1 cellular context compared by ENCODE assay signal in genomic region chr1:111414756-111415155, GRCh38.
TF ChIP-seq lines count a peak whose summit lies in the region.

No MANE protein-coding gene starts in this region.

TF ChIP-seq in HepG2, 621 proteins besides CTCF, POLR2A, EP300 and RAD21 (continues in another document):
- TF ChIP-seq NFIC (IDR thresholded peaks at IDR 0.05; ENCODE audit: low read length) (no peak), MTERF4 (CRISPR knock-in tag; IDR thresholded peaks at IDR 0.05) (no peak), GLMP (CRISPR knock-in tag; IDR thresholded peaks at IDR 0.05; ENCODE audit: borderline replicate concordance) (no peak), HNF4G (IDR thresholded peaks at IDR 0.05; ENCODE audit: borderline replicate concordance, low read depth, low read length) (0 out of 2 replicates have a peak, but pooled peaks have one; percentile 16), HNF4G (CRISPR knock-in tag; IDR thresholded peaks at IDR 0.05; ENCODE audit: borderline replicate concordance, low read depth) (no peak), ARNT2 (CRISPR knock-in tag; IDR thresholded peaks at IDR 0.05; ENCODE audit: low read depth) (no peak), MAX (IDR thresholded peaks at IDR 0.05) (no peak), NR2F2 (IDR thresholded peaks at IDR 0.05; ENCODE audit: borderline replicate concordance, low read depth) (peak; percentile 92), TOPORS (CRISPR knock-in tag; IDR thresholded peaks at IDR 0.05) (no peak), HDAC6 (IDR thresholded peaks at IDR 0.05; ENCODE audit: low read depth, low read length) (no peak), ZNF263 (CRISPR knock-in tag; IDR thresholded peaks at IDR 0.05) (no peak), FOSL1 (CRISPR knock-in tag; IDR thresholded peaks at IDR 0.05; ENCODE audit: borderline replicate concordance) (0 out of 2 replicates have a peak, but pooled peaks have one; percentile 13), HNF4A (CRISPR knock-in tag; IDR thresholded peaks at IDR 0.05) (peak; percentile 50), KLF16 (CRISPR knock-in tag; IDR thresholded peaks at IDR 0.05) (no peak), SP140L (CRISPR knock-in tag; IDR thresholded peaks at IDR 0.05; ENCODE audit: borderline replicate concordance) (no peak), NR3C1 (CRISPR knock-in tag; IDR thresholded peaks at IDR 0.05) (no peak), IKZF4 (CRISPR knock-in tag; IDR thresholded peaks at IDR 0.05; ENCODE audit: borderline replicate concordance, low read depth, not compliant biosample characterization) (no peak), NR2F1 (CRISPR knock-in tag; IDR thresholded peaks at IDR 0.05) (peak; percentile 60 to 90; a peak in 3 of 4 replicates), SKI (IDR thresholded peaks at IDR 0.05; ENCODE audit: partially characterized antibody) (peak; percentile 68), POLR2G (IDR thresholded peaks at IDR 0.05; ENCODE audit: low read depth, low read length) (no peak), ZNF33B (CRISPR knock-in tag; IDR thresholded peaks at IDR 0.05) (no peak), HMGA1 (CRISPR knock-in tag; conservative IDR thresholded peaks at IDR 0.05) (no peak), FOXK2 (IDR thresholded peaks at IDR 0.05) (no peak), FOSL2 (CRISPR knock-in tag; IDR thresholded peaks at IDR 0.05) (0 out of 2 replicates have a peak, but pooled peaks have one; percentile 38), ZNF512 (CRISPR knock-in tag; IDR thresholded peaks at IDR 0.05) (no peak), MLXIP (CRISPR knock-in tag; IDR thresholded peaks at IDR 0.05; ENCODE audit: borderline replicate concordance) (no peak), NR2C2 (CRISPR knock-in tag; IDR thresholded peaks at IDR 0.05; ENCODE audit: borderline replicate concordance) (peak; percentile 75), ZNF704 (CRISPR knock-in tag; IDR thresholded peaks at IDR 0.05; ENCODE audit: borderline replicate concordance) (no peak), DNMT1 (CRISPR knock-in tag; IDR thresholded peaks at IDR 0.05) (no peak), KDM4B (CRISPR knock-in tag; IDR thresholded peaks at IDR 0.05) (no peak), SATB2 (CRISPR knock-in tag; IDR thresholded peaks at IDR 0.05) (no peak), FOXM1 (CRISPR knock-in tag; IDR thresholded peaks at IDR 0.05) (no peak), RXRB (CRISPR knock-in tag; IDR thresholded peaks at IDR 0.05; ENCODE audit: borderline replicate concordance) (0 out of 2 replicates have a peak, but pooled peaks have one; percentile 22), ZFP36 (IDR thresholded peaks at IDR 0.05; ENCODE audit: borderline replicate concordance, low read depth, low read length, partially characterized antibody) (no peak), RAD51 (IDR thresholded peaks at IDR 0.05; ENCODE audit: borderline replicate concordance) (no peak), THAP8 (CRISPR knock-in tag; IDR thresholded peaks at IDR 0.05; ENCODE audit: borderline replicate concordance) (no peak), KLF12 (CRISPR knock-in tag; IDR thresholded peaks at IDR 0.05; ENCODE audit: borderline replicate concordance) (no peak), SALL1 (CRISPR knock-in tag; IDR thresholded peaks at IDR 0.05) (peak; percentile 30; the same call in 1 of the 2 replicates), ZNF30 (CRISPR knock-in tag; IDR thresholded peaks at IDR 0.05) (no peak), GFI1 (CRISPR knock-in tag; IDR thresholded peaks at IDR 0.05; ENCODE audit: borderline replicate concordance) (no peak), ZFP41 (CRISPR knock-in tag; IDR thresholded peaks at IDR 0.05; ENCODE audit: borderline replicate concordance) (no peak), ZNF660 (CRISPR knock-in tag; IDR thresholded peaks at IDR 0.05; ENCODE audit: borderline replicate concordance, low read depth) (no peak), NFKB2 (CRISPR knock-in tag; IDR thresholded peaks at IDR 0.05; ENCODE audit: borderline replicate concordance) (no peak), MLX (CRISPR knock-in tag; IDR thresholded peaks at IDR 0.05) (no peak), TMF1 (CRISPR knock-in tag; IDR thresholded peaks at IDR 0.05; ENCODE audit: low read depth) (no peak), NFAT5 (CRISPR knock-in tag; IDR thresholded peaks at IDR 0.05) (no peak), SOX13 (IDR thresholded peaks at IDR 0.05) (no peak), SOX13 (CRISPR knock-in tag; conservative IDR thresholded peaks at IDR 0.05 in 1 of 2, IDR thresholded peaks at IDR 0.05 in 1 of 2) (no peak)
